In genomic region chr9:116860509-116861120, GRCh38 we compare ENCODE assay signal across 8 cellular contexts.
DNase-seq lines count a peak whose midpoint lies in the region; ATAC-seq and TF ChIP-seq lines count a peak whose summit lies in the region.

No MANE protein-coding gene starts in this region.

- no peak overlapping the region for H3K4me3 ChIP-seq in lower lobe of right lung
- H3K4me3 ChIP-seq in upper lobe of left lung: no peak overlapping the region

- H3K36me3 ChIP-seq in lower lobe of right lung (no peaks in the 10 kb centered on the region), upper lobe of left lung (no peaks in the 10 kb centered on the region)

- H3K9me3 ChIP-seq in lower lobe of right lung: no peaks in the 10 kb centered on the region
- no peaks in the 10 kb centered on the region for H3K9me3 ChIP-seq in upper lobe of left lung

- 40 to 47% methylated on average over 3 of the region's 3 CpGs for WGBS in upper lobe of left lung, 2 donors

- H3K9me3 Mint-ChIP-seq in T-helper 2 cell treated with Interferon-gamma antibody and Interleukin-4, amounts not matched to agents 5 μg/mL and 100 μg/mL, for 36 hours: no peaks in the 10 kb centered on the region

- ATAC-seq in GM19035 (IDR thresholded peaks at IDR 0.05; ENCODE audit: unreplicated experiment): peak; percentile 71
- peak; percentile 72 to 74 for ATAC-seq in lower lobe of right lung
- ATAC-seq in upper lobe of left lung (ENCODE audit: low FRiP score in 2 of 2): peak in 1 of 2 donors; percentile 87

- TF ChIP-seq POLR2A in upper lobe of left lung (IDR thresholded peaks at IDR 0.05): no peak

- H3K27ac ChIP-seq in lower lobe of right lung (no peak overlapping the region), upper lobe of left lung (no peak overlapping the region)

- DNase-seq in DMS114 treated with DMSO at 0.1 percent for 48 hours (lab: John Stamatoyannopoulos, UW; ENCODE audit: unreplicated experiment) (peak; percentile 42), HuH-7.5 (ENCODE audit: low spot score) (peak; percentile 56), RKO (ENCODE audit: low spot score) (peak; percentile 76), dermis microvascular lymphatic vessel endothelial cell (ENCODE audit: low read depth in 2 of 2) (peak; percentile 28 to 40), lower lobe of right lung (peak; percentile 52), upper lobe of left lung (peak in 1 of 2 donors; percentile 65)
- no peak for DNase-seq in T-helper 2 cell treated with Interferon-gamma antibody and Interleukin-4, amounts not matched to agents 5 μg/mL and 100 μg/mL, for 36 hours (ENCODE audit: low spot score)

- no peaks in the 10 kb centered on the region for H3K27me3 Mint-ChIP-seq in T-helper 2 cell treated with Interferon-gamma antibody and Interleukin-4, amounts not matched to agents 5 μg/mL and 100 μg/mL, for 36 hours (ENCODE audit: low read depth)

- TF ChIP-seq CTCF in lower lobe of right lung (IDR thresholded peaks at IDR 0.05): peak; percentile 77
- TF ChIP-seq CTCF in upper lobe of left lung (IDR thresholded peaks at IDR 0.05): peak; percentile 43 to 76 (median 66)

- H3K4me3 Mint-ChIP-seq in T-helper 2 cell treated with Interferon-gamma antibody and Interleukin-4, amounts not matched to agents 5 μg/mL and 100 μg/mL, for 36 hours: no peak overlapping the region

- H3K4me1 ChIP-seq in lower lobe of right lung (no peaks in the 10 kb centered on the region), upper lobe of left lung (no peaks in the 10 kb centered on the region)

- TF ChIP-seq EP300 in upper lobe of left lung (IDR thresholded peaks at IDR 0.05): no peak

- no peak overlapping the region for H3K27ac Mint-ChIP-seq in T-helper 2 cell treated with Interferon-gamma antibody and Interleukin-4, amounts not matched to agents 5 μg/mL and 100 μg/mL, for 36 hours

- H3K27me3 ChIP-seq in lower lobe of right lung (ENCODE audit: low read depth): no peaks in the 10 kb centered on the region
- no peaks in the 10 kb centered on the region for H3K27me3 ChIP-seq in upper lobe of left lung

- H3K4me1 Mint-ChIP-seq in T-helper 2 cell treated with Interferon-gamma antibody and Interleukin-4, amounts not matched to agents 5 μg/mL and 100 μg/mL, for 36 hours (ENCODE audit: low read depth): no peaks in the 10 kb centered on the region

- H3K36me3 Mint-ChIP-seq in T-helper 2 cell treated with Interferon-gamma antibody and Interleukin-4, amounts not matched to agents 5 μg/mL and 100 μg/mL, for 36 hours (ENCODE audit: low read depth): no peaks in the 10 kb centered on the region

- intact Hi-C loops in lower lobe of right lung (cut with DNase I): loop anchor here (10.0 kb wide), 1 partner anchor 126 kb away; no protein-coding TSS in a partner anchor
